29 cellular contexts compared by ENCODE assay signal in the genomic region with DNA sequence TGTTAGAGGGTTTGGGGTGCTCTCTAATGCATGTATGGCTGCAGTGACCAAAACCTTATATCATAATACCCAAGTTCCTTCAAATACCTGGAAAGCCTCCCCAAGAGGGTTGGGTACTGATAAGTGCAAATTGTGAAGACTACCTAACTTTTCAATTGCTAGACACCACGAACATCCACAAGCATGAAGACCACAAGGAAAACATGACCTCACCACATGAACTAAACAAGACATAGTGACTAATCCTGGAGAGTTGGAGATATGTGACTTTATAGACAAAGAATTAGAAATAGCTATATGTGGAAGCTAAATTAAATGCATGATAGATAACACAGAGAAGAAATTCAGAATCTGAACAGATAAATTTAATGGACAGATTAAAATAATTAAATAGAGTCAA.
DNase-seq lines count a peak whose midpoint lies in the region; FAIRE-seq and TF ChIP-seq lines count a peak whose summit lies in the region.
"Had no signal": no experiment of that assay in that cellular context is flagged by ENCODE, and none has a peak within 500 bp of the region (broad histone marks: within the 10 kb centered on the region; RNA-seq: fewer than 3 reads in every experiment).

No MANE protein-coding gene starts in this region.

- H3K4me1 ChIP-seq in effector memory CD4-positive, alpha-beta T cell (ENCODE audit: control insufficient read depth, insufficient read depth, low read length, poor library complexity, severe bottlenecking): no peaks in the 10 kb centered on the region
- H3K4me1 ChIP-seq: body of pancreas, stomach, tibial nerve had no signal

- H3K9me3 ChIP-seq in effector memory CD4-positive, alpha-beta T cell (ENCODE audit: control insufficient read depth, low read length): no peaks in the 10 kb centered on the region
- H3K9me3 ChIP-seq: body of pancreas had no signal

- FAIRE-seq in urothelium cell line (lab: Jason Lieb, UNC): no peak
- FAIRE-seq in GM19239 (lab: Jason Lieb, UNC): no peak
- FAIRE-seq: GM18507, HepG2, islet of Langerhans had no signal

- no peak overlapping the region for H3K4me3 ChIP-seq in fibroblast of mammary gland (ENCODE audit: control insufficient read depth, low read depth, low read length)
- no peak overlapping the region for H3K4me3 ChIP-seq in effector memory CD4-positive, alpha-beta T cell (ENCODE audit: insufficient read depth, low read depth, low read length, poor library complexity, severe bottlenecking)
- H3K4me3 ChIP-seq: body of pancreas, skin epidermis, stomach, tibial nerve had no signal

- no peak for TF ChIP-seq CTCF in fibroblast of mammary gland (conservative IDR thresholded peaks at IDR 0.05; ENCODE audit: control insufficient read depth, insufficient read depth, low read depth, low read length)

- H3K36me3 ChIP-seq in effector memory CD4-positive, alpha-beta T cell (ENCODE audit: control insufficient read depth, insufficient read depth, low read length): no peaks in the 10 kb centered on the region
- H3K36me3 ChIP-seq: stomach, tibial nerve had no signal

- no peaks in the 10 kb centered on the region for H3K27me3 ChIP-seq in effector memory CD4-positive, alpha-beta T cell (replicated peaks; ENCODE audit: control insufficient read depth, insufficient read depth, low read length, poor library complexity, severe bottlenecking)
- H3K27me3 ChIP-seq: body of pancreas, stomach, tibial nerve had no signal

- DNase-seq in EL (peak; percentile 41), amniotic stem cell (lab: John Stamatoyannopoulos, UW) (peak; percentile 30), fibroblast of mammary gland (ENCODE audit: low read depth) (peak; percentile 67), non-pigmented ciliary epithelial cell (ENCODE audit: low read depth) (peak; percentile 79), urothelium cell line (ENCODE audit: low spot score) (no peak), NCI-H146 treated with DMSO at 0.1 percent for 48 hours (lab: John Stamatoyannopoulos, UW; ENCODE audit: unreplicated experiment) (no peak), GM19239 (ENCODE audit: insufficient read length, low spot score) (no peak)
- DNase-seq in effector memory CD4-positive, alpha-beta T cell: no peak
- DNase-seq: activated CD4-positive, alpha-beta T cell treated with anti-CD3 and anti-CD28 coated beads for 36 hours; activated CD8-positive, alpha-beta T cell treated with anti-CD3 and anti-CD28 coated beads, Interleukin-2, amount 10 ng/mL, durations not matched to agents 7 days and 5 days; activated effector memory CD4-positive, alpha-beta T cell treated with Interleukin-2 at 50 U/mL for 16 hours; body of pancreas; erythroblast; hypothalamus; naive thymus-derived CD4-positive, alpha-beta T cell; NCI-H1092; NCI-H187; NCI-H2171 treated with DMSO at 0.1 percent for 48 hours; NCI-H524 treated with DMSO at 0.1 percent for 48 hours; nucleus accumbens; SHP77; stimulated activated CD4-positive, alpha-beta T cell treated with anti-CD3 and anti-CD28 coated beads, Interleukin-2, amount 100 ng/mL, for 24 hours; stomach had no signal

- H3K27ac ChIP-seq in effector memory CD4-positive, alpha-beta T cell (ENCODE audit: insufficient read depth, low read length, poor library complexity, severe bottlenecking): no peak overlapping the region
- H3K27ac ChIP-seq: body of pancreas, HL-60, skin epidermis, stomach, tibial nerve had no signal

Comparison
In these comparisons a context has a peak if more than half of its experiments do, and no peak if none do; other contexts are left out.
1. DNase-seq: peak in EL (single experiment), amniotic stem cell (single experiment), fibroblast of mammary gland (single experiment) and non-pigmented ciliary epithelial cell (single experiment); none in urothelium cell line (single experiment), NCI-H146 treated with DMSO at 0.1 percent for 48 hours (single experiment), GM19239 (single experiment) and effector memory CD4-positive, alpha-beta T cell (0 of 3).